In genomic region chr15:52378746-52379394, GRCh38 we compare ENCODE assay signal across 13 cellular contexts.
DNase-seq lines count a peak whose midpoint lies in the region; ATAC-seq and TF ChIP-seq lines count a peak whose summit lies in the region.
"Had no signal": no experiment of that assay in that cellular context is flagged by ENCODE, and none has a peak within 500 bp of the region (broad histone marks: within the 10 kb centered on the region; RNA-seq: fewer than 3 reads in every experiment).

No MANE protein-coding gene starts in this region.

- peak overlapping the region; percentile 49; the same call in 1 of the 2 replicates for H3K4me3 ChIP-seq in GM08714 (ENCODE audit: low read length)
- no peak overlapping the region for H3K4me3 ChIP-seq in trophoblast cell (ENCODE audit: low read depth, low read length)

- peak; percentile 57 for ATAC-seq in GM18870 (IDR thresholded peaks at IDR 0.05; ENCODE audit: unreplicated experiment)
- ATAC-seq in HG02588 (IDR thresholded peaks at IDR 0.05; ENCODE audit: unreplicated experiment) = peak; percentile 51
- peak; percentile 46 for ATAC-seq in HG03469 (IDR thresholded peaks at IDR 0.05; ENCODE audit: unreplicated experiment)
- ATAC-seq: SK-N-SH treated with all-trans-retinoic acid at 6 μM for 48 hours had no signal

- no peaks in the 10 kb centered on the region for H3K79me1 ChIP-seq in trophoblast cell (ENCODE audit: low read length)

- TF ChIP-seq CTCF in MCF 10A (IDR thresholded peaks at IDR 0.05; ENCODE audit: unreplicated experiment) = no peak

- peaks cover 70% of the 10 kb centered on the region for H3K36me3 Mint-ChIP-seq in MCF 10A (ENCODE audit: insufficient read depth, unreplicated experiment)

- no CpG with 5 or more reads among the region's 6 CpGs for whole genome bisulfite sequencing in trophoblast cell (ENCODE audit: extremely low coverage, insufficient coverage, insufficient read length)

- H3K14ac ChIP-seq in trophoblast cell (ENCODE audit: low read length) = no peak overlapping the region

- no peak overlapping the region for H3K18ac ChIP-seq in trophoblast cell (ENCODE audit: low read length)

- no peak overlapping the region for H3K4me2 ChIP-seq in trophoblast cell (ENCODE audit: low read length)

- no peaks in the 10 kb centered on the region for H3K9me3 Mint-ChIP-seq in MCF 10A (ENCODE audit: unreplicated experiment)

- no peaks in the 10 kb centered on the region for H3K4me1 ChIP-seq in trophoblast cell (ENCODE audit: control insufficient read depth in 1 of 2, insufficient read depth in 2 of 2, low read length in 2 of 2)

- no peak overlapping the region for H3K4me3 Mint-ChIP-seq in MCF 10A (ENCODE audit: unreplicated experiment)

- H2AFZ ChIP-seq in trophoblast cell (ENCODE audit: insufficient read depth, low read length, poor library complexity) = no peak overlapping the region

- DNase-seq in mucosa of gallbladder (ENCODE audit: low spot score) (no peak), NOMO-1 treated with dmso at 0.1 percent for 144 hours (lab: John Stamatoyannopoulos, UW; ENCODE audit: unreplicated experiment) (no peak), trophoblast cell (no peak), MCF 10A (ENCODE audit: unreplicated experiment) (no peak)
- DNase-seq: activated CD8-positive, alpha-beta memory T cell treated with anti-CD3 and anti-CD28 coated beads, Interleukin-2, amount 50 U/mL, for 48 hours; central memory CD4-positive, alpha-beta T cell; NCI-H2227 treated with DMSO at 0.1 percent for 48 hours had no signal

- H3K27ac Mint-ChIP-seq in MCF 10A (ENCODE audit: low read depth, unreplicated experiment) = no peak overlapping the region

- intact Hi-C loops in MCF 10A (cut with micrococcal nuclease) = no loop called here

- H2BK12ac ChIP-seq in trophoblast cell (ENCODE audit: low read length) = no peak overlapping the region

- H3K9ac ChIP-seq in trophoblast cell (ENCODE audit: low read length) = no peak overlapping the region

- H2BK120ac ChIP-seq in trophoblast cell (ENCODE audit: insufficient read depth, low read length, poor library complexity) = no peak overlapping the region

- POLR2A ChIA-PET in MCF 10A (lab: Yijun Ruan, JAX) = no interaction called here

- H4K8ac ChIP-seq in trophoblast cell (ENCODE audit: low read depth, low read length) = no peak overlapping the region

- no peak overlapping the region for H4K12ac ChIP-seq in trophoblast cell (ENCODE audit: low read depth, low read length)

- no peak overlapping the region for H4K91ac ChIP-seq in trophoblast cell (ENCODE audit: low read depth, low read length)

- no peak overlapping the region for H2AK5ac ChIP-seq in trophoblast cell (ENCODE audit: low read length)

- H3K4me1 Mint-ChIP-seq in MCF 10A (ENCODE audit: insufficient read depth, unreplicated experiment) = no peaks in the 10 kb centered on the region

- H3K27me3 Mint-ChIP-seq in MCF 10A (ENCODE audit: insufficient read depth, unreplicated experiment) = no peaks in the 10 kb centered on the region

- H3K9me3 ChIP-seq in trophoblast cell (ENCODE audit: insufficient read depth, low read depth, low read length) = no peaks in the 10 kb centered on the region

- H2BK5ac ChIP-seq in trophoblast cell (ENCODE audit: low read depth, low read length, poor library complexity) = no peak overlapping the region

- H3K36me3 ChIP-seq in trophoblast cell (ENCODE audit: control insufficient read depth in 1 of 2, insufficient read depth in 2 of 2, low read length in 2 of 2) = peaks cover 2% of the 10 kb centered on the region in 2 experiments

- H3K4ac ChIP-seq in trophoblast cell (ENCODE audit: low read depth, low read length) = no peak overlapping the region

- H3K27ac ChIP-seq in trophoblast cell (ENCODE audit: low read depth, low read length) = no peak overlapping the region
- H3K27ac ChIP-seq: C4-2B had no signal

- H3K23ac ChIP-seq in trophoblast cell (ENCODE audit: low read length) = no peak overlapping the region

- no peaks in the 10 kb centered on the region for H3K79me2 ChIP-seq in trophoblast cell (ENCODE audit: control insufficient read depth, insufficient read depth, low read length, poor library complexity)

- no TSS peak for BruUV-seq in MCF 10A (replicated peaks; lab: Mats Ljungman, UMichigan)

- CTCF ChIA-PET in MCF 10A (lab: Yijun Ruan, JAX) = no interaction called here

- no peaks in the 10 kb centered on the region for H3K27me3 ChIP-seq in trophoblast cell (ENCODE audit: insufficient read depth, low read length)
